Comparison of ENCODE assay signal across 11 cellular contexts in the genomic region with DNA sequence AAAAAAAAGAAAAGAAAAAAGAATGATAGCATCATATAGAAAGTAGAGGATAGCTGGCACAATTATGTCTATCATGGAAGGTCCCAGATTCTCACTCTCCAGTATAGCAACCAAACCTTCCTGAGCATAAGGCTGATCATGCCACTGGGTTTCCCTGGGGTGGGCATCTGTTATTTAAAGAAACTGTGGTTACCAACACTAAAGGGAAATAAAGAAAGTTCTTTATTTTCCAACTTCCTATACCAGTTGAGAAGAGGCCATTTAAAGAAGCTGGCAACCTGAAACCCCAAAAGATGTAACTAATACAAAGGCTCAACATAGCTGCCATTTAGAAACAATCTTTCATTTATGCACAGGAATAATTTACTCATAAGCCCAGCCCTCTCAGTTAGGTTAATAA. TPM values are rescaled to one million over a fixed set of nuclear protein-coding genes. Genes with fewer than 3 reads are reported as not detected.
DNase-seq lines count a peak whose midpoint lies in the region; ATAC-seq, FAIRE-seq and TF ChIP-seq lines count a peak whose summit lies in the region.
"Had no signal": no experiment of that assay in that cellular context is flagged by ENCODE, and none has a peak within 500 bp of the region (broad histone marks: within the 10 kb centered on the region; RNA-seq: fewer than 3 reads in every experiment).

No MANE protein-coding gene starts in this region.

- peak overlapping the region; percentile 95 for H3K4me3 Mint-ChIP-seq in GM23338
- no peak overlapping the region for H3K4me3 Mint-ChIP-seq in endodermal cell
- no peak overlapping the region for H3K4me3 Mint-ChIP-seq in progenitor cell of endocrine pancreas (ENCODE audit: low read depth)

- H3K9me3 Mint-ChIP-seq in GM23338 (no peaks in the 10 kb centered on the region; the same call in 2 of the 3 replicates), endodermal cell (no peaks in the 10 kb centered on the region), progenitor cell of endocrine pancreas (ENCODE audit: low read depth) (no peaks in the 10 kb centered on the region)

- H3K4me3 ChIP-seq in GM23338 (peak overlapping the region; percentile 45), OCI-LY3 (ENCODE audit: low read length) (peak overlapping the region; percentile 83; the same call in 1 of the 2 replicates), endodermal cell (ENCODE audit: low read length) (peak overlapping the region; percentile 92), kidney (ENCODE audit: low read length in 2 of 2) (no peak overlapping the region), psoas muscle (no peak overlapping the region)
- H3K4me3 ChIP-seq: tibial artery had no signal

- intact Hi-C loops in kidney (cut with DNase I) (no loop called here), psoas muscle (cut with DNase I) (no loop called here)

- H3K79me2 ChIP-seq in GM23338 (replicated peaks; ENCODE audit: insufficient read depth), result peaks cover 66% of the 10 kb centered on the region
- H3K79me2 ChIP-seq in OCI-LY3 (ENCODE audit: low read length), result peaks cover 97% of the 10 kb centered on the region

- peak overlapping the region; percentile 71 for H3K4me2 ChIP-seq in GM23338
- peak overlapping the region; percentile 81 for H3K4me2 ChIP-seq in OCI-LY3 (ENCODE audit: low read length)

- peak overlapping the region; percentile 94 for H3K27ac ChIP-seq in GM23338 (ENCODE audit: low read depth)
- H3K27ac ChIP-seq in OCI-LY3 (ENCODE audit: low read length), result no peak overlapping the region
- H3K27ac ChIP-seq in endodermal cell (ENCODE audit: low read depth, low read length), result no peak overlapping the region
- no peak overlapping the region for H3K27ac ChIP-seq in kidney (ENCODE audit: low read depth in 2 of 2, low read length in 2 of 2)
- H3K27ac ChIP-seq in psoas muscle, result no peak overlapping the region

- H3K9ac ChIP-seq in OCI-LY3 (ENCODE audit: low read length) (no peak overlapping the region), endodermal cell (ENCODE audit: extremely low read depth, low read length, poor library complexity, severe bottlenecking) (no peak overlapping the region), kidney (ENCODE audit: low read length in 2 of 2) (no peak overlapping the region)

- TF ChIP-seq POLR2A in erythroblast (IDR thresholded peaks at IDR 0.05; ENCODE audit: low read length), result no peak

- H3F3A ChIP-seq in GM23338 (replicated peaks; ENCODE audit: low read depth), result 0 out of 2 replicates have a peak, but pooled peaks cover 6% of the 10 kb centered on the region

- DNase-seq in GM23338 (ENCODE audit: low spot score) (no peak), endodermal cell (no peak), progenitor cell of endocrine pancreas (ENCODE audit: low spot score, unreplicated experiment) (no peak), kidney (no peak), psoas muscle (no peak), NCI-H2081 treated with DMSO at 0.1 percent for 48 hours (lab: John Stamatoyannopoulos, UW) (no peak), erythroblast (lab: John Stamatoyannopoulos, UW) (no peak)
- DNase-seq: activated CD4-positive, alpha-beta T cell treated with anti-CD3 and anti-CD28 coated beads, Interleukin-2, amount 50 U/mL, for 1 hour; NCI-H1436 treated with DMSO at 0.1 percent for 48 hours had no signal

- no peak for FAIRE-seq in kidney (lab: Jason Lieb, UNC)

- no peak overlapping the region for H2AFZ ChIP-seq in GM23338
- no peak overlapping the region for H2AFZ ChIP-seq in OCI-LY3 (ENCODE audit: low read depth, low read length)

- H3K27me3 Mint-ChIP-seq in GM23338 (ENCODE audit: insufficient read depth, low read depth, poor library complexity), result peaks cover 12% of the 10 kb centered on the region
- peaks cover 3% of the 10 kb centered on the region for H3K27me3 Mint-ChIP-seq in endodermal cell (ENCODE audit: insufficient read depth)
- peaks cover 28% of the 10 kb centered on the region for H3K27me3 Mint-ChIP-seq in progenitor cell of endocrine pancreas

- H3K9me2 ChIP-seq in GM23338 (ENCODE audit: insufficient read depth), result no peaks in the 10 kb centered on the region

- H3K4me1 Mint-ChIP-seq in GM23338 (peaks cover 68% of the 10 kb centered on the region), endodermal cell (peaks cover 54% of the 10 kb centered on the region), progenitor cell of endocrine pancreas (ENCODE audit: low read depth) (peaks cover 33% of the 10 kb centered on the region)

- no peaks in the 10 kb centered on the region for H3K9me3 ChIP-seq in OCI-LY3 (ENCODE audit: insufficient read depth, low read length)
- no peaks in the 10 kb centered on the region for H3K9me3 ChIP-seq in endodermal cell (ENCODE audit: control insufficient read depth, low read length)
- H3K9me3 ChIP-seq in kidney (ENCODE audit: control insufficient read depth in 1 of 2, low read length in 2 of 2), result no peaks in the 10 kb centered on the region
- no peaks in the 10 kb centered on the region for H3K9me3 ChIP-seq in psoas muscle
- H3K9me3 ChIP-seq: tibial artery had no signal

- H3K36me3 ChIP-seq in GM23338 (ENCODE audit: insufficient read depth) (peaks cover 5% of the 10 kb centered on the region; the same call in 1 of the 2 replicates), OCI-LY3 (replicated peaks; ENCODE audit: low read depth, low read length) (peaks cover 54% of the 10 kb centered on the region), endodermal cell (ENCODE audit: control insufficient read depth, insufficient read depth, low read length) (peaks cover 20% of the 10 kb centered on the region), kidney (ENCODE audit: control insufficient read depth in 1 of 2, insufficient read depth in 2 of 2, low read length in 2 of 2) (no peaks in the 10 kb centered on the region), psoas muscle (ENCODE audit: insufficient read depth in 1 of 2, low read depth in 1 of 2) (no peaks in the 10 kb centered on the region)
- H3K36me3 ChIP-seq: tibial artery had no signal

- ATAC-seq in GM23338 (no peak), psoas muscle (no peak)

- no peaks in the 10 kb centered on the region for H3K27me3 ChIP-seq in GM23338 (ENCODE audit: insufficient read depth)
- H3K27me3 ChIP-seq in OCI-LY3 (ENCODE audit: low read depth, low read length), result no peaks in the 10 kb centered on the region
- H3K27me3 ChIP-seq in endodermal cell (ENCODE audit: control insufficient read depth, insufficient read depth, low read length, poor library complexity, severe bottlenecking), result no peaks in the 10 kb centered on the region
- H3K27me3 ChIP-seq in psoas muscle (ENCODE audit: insufficient read depth in 3 of 3, low read length in 2 of 3), result peaks cover 0 to 18% (median 9%) of the 10 kb centered on the region in 3 donors
- H3K27me3 ChIP-seq: tibial artery had no signal

- H3K27ac Mint-ChIP-seq in GM23338 (peak overlapping the region; percentile 89), endodermal cell (no peak overlapping the region), progenitor cell of endocrine pancreas (peak overlapping the region; percentile 8)

- no peaks in the 10 kb centered on the region for H4K20me1 ChIP-seq in GM23338 (replicated peaks; ENCODE audit: insufficient read depth)
- peaks cover 33% of the 10 kb centered on the region for H4K20me1 ChIP-seq in OCI-LY3 (ENCODE audit: insufficient read depth, low read length)

- H3K4me1 ChIP-seq in GM23338 (ENCODE audit: insufficient read depth), result peaks cover 52% of the 10 kb centered on the region
- peaks cover 63% of the 10 kb centered on the region for H3K4me1 ChIP-seq in OCI-LY3 (ENCODE audit: low read length)
- H3K4me1 ChIP-seq in endodermal cell (ENCODE audit: control insufficient read depth, insufficient read depth, low read length), result peaks cover 2% of the 10 kb centered on the region
- peaks cover 0 to 3% of the 10 kb centered on the region in 2 donors for H3K4me1 ChIP-seq in kidney (ENCODE audit: control insufficient read depth in 1 of 2, insufficient read depth in 1 of 2, low read depth in 1 of 2, low read length in 2 of 2)
- H3K4me1 ChIP-seq in psoas muscle, result no peaks in the 10 kb centered on the region

- H3K36me3 Mint-ChIP-seq in GM23338 (ENCODE audit: low read depth) (peaks cover 62% of the 10 kb centered on the region), endodermal cell (ENCODE audit: low read depth) (peaks cover 20% of the 10 kb centered on the region), progenitor cell of endocrine pancreas (ENCODE audit: insufficient read depth) (peaks cover 5% of the 10 kb centered on the region)

- no peak for TF ChIP-seq CTCF in GM23338 (conservative IDR thresholded peaks at IDR 0.05; ENCODE audit: low read depth in 2 of 2)
- no peak for TF ChIP-seq CTCF in OCI-LY3 (IDR thresholded peaks at IDR 0.05; ENCODE audit: low read depth, low read length)
- no peak for TF ChIP-seq CTCF in endodermal cell (conservative IDR thresholded peaks at IDR 0.05)
- TF ChIP-seq CTCF in progenitor cell of endocrine pancreas (IDR thresholded peaks at IDR 0.05; ENCODE audit: unreplicated experiment), result no peak
- no peak for TF ChIP-seq CTCF in kidney (IDR thresholded peaks at IDR 0.05; ENCODE audit: borderline replicate concordance, extremely low read depth, insufficient read depth)
- no peak for TF ChIP-seq CTCF in psoas muscle (IDR thresholded peaks at IDR 0.05)

TF ChIP-seq in GM23338, 12 proteins besides CTCF, POLR2A, EP300 and RAD21 (continues in another document):
- TF ChIP-seq ZNF331 (CRISPR knock-in tag; IDR thresholded peaks at IDR 0.05; ENCODE audit: low read depth) (no peak), JUNB (IDR thresholded peaks at IDR 0.05; ENCODE audit: unreplicated experiment) (no peak), NANOG (IDR thresholded peaks at IDR 0.05; ENCODE audit: borderline replicate concordance) (no peak)

RNA-seq across cellular contexts. Expression of a gene that starts 3.1 kb away (rescaled TPM):
- 176 and 181 TPM in 2 replicates for total RNA-seq in GM23338 (2014; rRNA removed; shearing (Covaris generic))
- polyA plus RNA-seq in GM23338 (2016; fragmentation: Nextera tagmentation; extraction: Ambion mirVana) (47.3 and 53.6 TPM in 2 replicates), kidney (ENCODE audit: insufficient read depth, low read depth, low replicate concordance) (1.3 TPM), psoas muscle (1 to 10 TPM in 1 of 3 donors, under 1 TPM in 2; 0.30 to 1.2 (median 0.32) TPM)
- total RNA-seq in endodermal cell (100 to 1,000 TPM in 1 of 2 donors, 10 to 100 TPM in 1; 45.0 to 141 TPM), progenitor cell of endocrine pancreas (52.9 and 65.8 TPM in 2 replicates), kidney (15.5 TPM), psoas muscle (1 to 10 TPM; 2.7 to 3.8 (median 3.3) TPM)
- polyA plus RNA-seq in endodermal cell (2013, experiment 1 of 2), result 116 TPM
- 106 TPM for polyA plus RNA-seq in endodermal cell (2013, experiment 2 of 2)

Comparison
In these comparisons a context has a peak if more than half of its experiments do, and no peak if none do; other contexts are left out.
1. H3K4me3 ChIP-seq: peak in GM23338 (single experiment), OCI-LY3 (single experiment) and endodermal cell (single experiment); none in kidney (0 of 2) and psoas muscle (single experiment).